Comparison of ENCODE assay signal across 14 cellular contexts in the genomic region with DNA sequence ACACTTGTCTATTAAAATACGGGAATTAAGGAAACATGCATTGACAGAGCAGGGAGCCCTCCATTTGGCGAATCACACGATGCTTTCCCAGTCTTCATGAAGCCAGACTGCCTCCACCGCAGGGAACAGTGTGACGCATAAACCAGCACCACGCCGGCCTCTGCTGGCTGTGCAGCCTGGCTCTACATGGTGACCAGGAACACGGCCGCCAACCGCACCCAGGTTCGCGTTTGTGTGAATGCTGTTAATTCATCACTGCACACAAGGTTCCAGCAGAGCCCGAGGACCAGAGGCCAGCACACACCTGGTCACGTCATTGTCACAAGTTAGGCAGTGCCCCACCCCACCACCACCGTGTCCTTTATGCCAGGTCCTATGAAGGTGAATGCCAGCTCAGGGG. TPM values are rescaled to one million over a fixed set of nuclear protein-coding genes. Genes with fewer than 3 reads are reported as not detected.
"Had no signal": no experiment of that assay in that cellular context is flagged by ENCODE, and none has a peak within 500 bp of the region (broad histone marks: within the 10 kb centered on the region; RNA-seq: fewer than 3 reads in every experiment).

No MANE protein-coding gene starts in this region.

- ATAC-seq: sciatic nerve had no signal

- H3K27me3 ChIP-seq: esophagus squamous epithelium, heart left ventricle had no signal

- H3K9me3 Mint-ChIP-seq: activated CD4-positive, alpha-beta T cell treated with anti-CD3 and anti-CD28 coated beads, Interleukin-2, amount 10 ng/mL, durations not matched to agents 24 days and 14 days; activated T-cell treated with anti-CD3 and anti-CD28 coated beads, Interleukin-2, amount 50 U/mL, for 4 hours; nephron progenitor cell; type B pancreatic cell had no signal

- H3K4me3 ChIP-seq: esophagus squamous epithelium, heart left ventricle had no signal

- H3K27ac ChIP-seq: VCaP had no signal

- H3K36me3 Mint-ChIP-seq: type B pancreatic cell had no signal

- H3K27ac Mint-ChIP-seq: type B pancreatic cell had no signal

- DNase-seq: activated gamma-delta T cell treated with Interleukin-2 at 50 U/mL for 16 hours; activated T-cell treated with anti-CD3 and anti-CD28 coated beads, Interleukin-2, amount 50 U/mL, for 4 hours; anterior cingulate cortex; esophagus squamous epithelium; foreskin fibroblast; heart left ventricle; nephron progenitor cell; stimulated activated CD4-positive, alpha-beta T cell treated with anti-CD3 and anti-CD28 coated beads, Interleukin-2, amount 100 ng/mL, for 24 hours; substantia nigra had no signal

- H3K9me3 ChIP-seq: esophagus squamous epithelium, heart left ventricle had no signal

- H3K4me3 Mint-ChIP-seq: activated T-cell treated with anti-CD3 and anti-CD28 coated beads, Interleukin-2, amount 50 U/mL, for 4 hours; nephron progenitor cell; type B pancreatic cell had no signal

- H3K27me3 Mint-ChIP-seq: activated CD4-positive, alpha-beta T cell treated with anti-CD3 and anti-CD28 coated beads, Interleukin-2, amount 10 ng/mL, durations not matched to agents 24 days and 14 days; type B pancreatic cell had no signal

RNA-seq across cellular contexts. Expression of gene TMEM204, which starts 26.7 kb away (rescaled TPM):
- total RNA-seq: SK-MEL-5 had no signal
